ENCODE assay signal across 1 cellular context in the genomic region with DNA sequence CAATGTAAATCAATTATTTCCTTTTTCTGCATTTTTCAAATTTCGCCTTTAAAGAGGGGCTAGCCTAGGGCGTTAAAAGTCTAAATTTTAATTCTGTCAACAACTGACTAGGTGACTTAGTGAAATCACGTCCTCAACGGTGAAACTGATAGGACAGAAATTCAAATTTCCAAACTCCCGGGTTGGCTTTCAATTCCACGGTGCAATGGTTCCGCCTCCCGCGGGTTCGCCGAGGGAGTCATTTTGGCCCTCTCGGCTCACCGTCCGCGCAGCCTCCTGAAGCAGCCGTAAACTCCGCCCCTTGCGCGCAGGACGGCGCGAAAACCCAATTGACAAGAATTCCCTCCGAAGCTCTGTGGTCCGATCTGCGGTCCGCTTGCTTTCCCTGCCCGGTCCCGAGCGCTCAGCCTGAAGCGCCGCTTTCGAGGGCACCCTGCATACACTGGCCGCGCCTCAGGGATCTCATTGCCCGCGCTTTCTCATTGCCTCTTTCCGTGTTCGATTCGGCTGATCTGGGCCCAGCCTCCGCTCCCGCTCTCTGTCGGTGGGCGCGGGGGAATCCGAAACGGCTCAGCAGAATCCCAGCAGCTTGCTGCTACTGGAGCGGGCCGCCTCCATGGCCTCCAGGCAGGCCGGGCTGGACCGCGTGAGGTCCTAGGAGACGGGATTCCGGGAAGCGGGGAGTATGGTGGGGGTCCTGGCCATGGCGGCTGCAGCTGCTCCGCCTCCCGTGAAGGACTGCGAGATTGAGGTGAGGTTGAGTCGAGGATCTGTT.
TF ChIP-seq lines count a peak whose summit lies in the region.

Gene ATAD5, plus strand, starts transcription at position 304 of the 775 bp plus-strand sequence. Its CDS starts 382 bp downstream, at position 686.

TF ChIP-seq in HepG2, 621 proteins besides CTCF, POLR2A, EP300 and RAD21 (continued from another document and continues in another):
- TF ChIP-seq, protein P1, sequence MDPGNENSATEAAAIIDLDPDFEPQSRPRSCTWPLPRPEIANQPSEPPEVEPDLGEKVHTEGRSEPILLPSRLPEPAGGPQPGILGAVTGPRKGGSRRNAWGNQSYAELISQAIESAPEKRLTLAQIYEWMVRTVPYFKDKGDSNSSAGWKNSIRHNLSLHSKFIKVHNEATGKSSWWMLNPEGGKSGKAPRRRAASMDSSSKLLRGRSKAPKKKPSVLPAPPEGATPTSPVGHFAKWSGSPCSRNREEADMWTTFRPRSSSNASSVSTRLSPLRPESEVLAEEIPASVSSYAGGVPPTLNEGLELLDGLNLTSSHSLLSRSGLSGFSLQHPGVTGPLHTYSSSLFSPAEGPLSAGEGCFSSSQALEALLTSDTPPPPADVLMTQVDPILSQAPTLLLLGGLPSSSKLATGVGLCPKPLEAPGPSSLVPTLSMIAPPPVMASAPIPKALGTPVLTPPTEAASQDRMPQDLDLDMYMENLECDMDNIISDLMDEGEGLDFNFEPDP (CRISPR knock-in tag; conservative IDR thresholded peaks at IDR 0.05) = no peak
- TF ChIP-seq MBD4 (IDR thresholded peaks at IDR 0.05; ENCODE audit: borderline replicate concordance, low read length) = no peak
- TF ChIP-seq, protein P2, sequence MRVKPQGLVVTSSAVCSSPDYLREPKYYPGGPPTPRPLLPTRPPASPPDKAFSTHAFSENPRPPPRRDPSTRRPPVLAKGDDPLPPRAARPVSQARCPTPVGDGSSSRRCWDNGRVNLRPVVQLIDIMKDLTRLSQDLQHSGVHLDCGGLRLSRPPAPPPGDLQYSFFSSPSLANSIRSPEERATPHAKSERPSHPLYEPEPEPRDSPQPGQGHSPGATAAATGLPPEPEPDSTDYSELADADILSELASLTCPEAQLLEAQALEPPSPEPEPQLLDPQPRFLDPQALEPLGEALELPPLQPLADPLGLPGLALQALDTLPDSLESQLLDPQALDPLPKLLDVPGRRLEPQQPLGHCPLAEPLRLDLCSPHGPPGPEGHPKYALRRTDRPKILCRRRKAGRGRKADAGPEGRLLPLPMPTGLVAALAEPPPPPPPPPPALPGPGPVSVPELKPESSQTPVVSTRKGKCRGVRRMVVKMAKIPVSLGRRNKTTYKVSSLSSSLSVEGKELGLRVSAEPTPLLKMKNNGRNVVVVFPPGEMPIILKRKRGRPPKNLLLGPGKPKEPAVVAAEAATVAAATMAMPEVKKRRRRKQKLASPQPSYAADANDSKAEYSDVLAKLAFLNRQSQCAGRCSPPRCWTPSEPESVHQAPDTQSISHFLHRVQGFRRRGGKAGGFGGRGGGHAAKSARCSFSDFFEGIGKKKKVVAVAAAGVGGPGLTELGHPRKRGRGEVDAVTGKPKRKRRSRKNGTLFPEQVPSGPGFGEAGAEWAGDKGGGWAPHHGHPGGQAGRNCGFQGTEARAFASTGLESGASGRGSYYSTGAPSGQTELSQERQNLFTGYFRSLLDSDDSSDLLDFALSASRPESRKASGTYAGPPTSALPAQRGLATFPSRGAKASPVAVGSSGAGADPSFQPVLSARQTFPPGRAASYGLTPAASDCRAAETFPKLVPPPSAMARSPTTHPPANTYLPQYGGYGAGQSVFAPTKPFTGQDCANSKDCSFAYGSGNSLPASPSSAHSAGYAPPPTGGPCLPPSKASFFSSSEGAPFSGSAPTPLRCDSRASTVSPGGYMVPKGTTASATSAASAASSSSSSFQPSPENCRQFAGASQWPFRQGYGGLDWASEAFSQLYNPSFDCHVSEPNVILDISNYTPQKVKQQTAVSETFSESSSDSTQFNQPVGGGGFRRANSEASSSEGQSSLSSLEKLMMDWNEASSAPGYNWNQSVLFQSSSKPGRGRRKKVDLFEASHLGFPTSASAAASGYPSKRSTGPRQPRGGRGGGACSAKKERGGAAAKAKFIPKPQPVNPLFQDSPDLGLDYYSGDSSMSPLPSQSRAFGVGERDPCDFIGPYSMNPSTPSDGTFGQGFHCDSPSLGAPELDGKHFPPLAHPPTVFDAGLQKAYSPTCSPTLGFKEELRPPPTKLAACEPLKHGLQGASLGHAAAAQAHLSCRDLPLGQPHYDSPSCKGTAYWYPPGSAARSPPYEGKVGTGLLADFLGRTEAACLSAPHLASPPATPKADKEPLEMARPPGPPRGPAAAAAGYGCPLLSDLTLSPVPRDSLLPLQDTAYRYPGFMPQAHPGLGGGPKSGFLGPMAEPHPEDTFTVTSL (CRISPR knock-in tag; IDR thresholded peaks at IDR 0.05; ENCODE audit: borderline replicate concordance) = no peak
- peak in 1 of 2 experiments; percentile 93; a peak in 2 of 4 replicates for TF ChIP-seq KLF16 (CRISPR knock-in tag; IDR thresholded peaks at IDR 0.05)
- TF ChIP-seq MAFG (CRISPR knock-in tag; IDR thresholded peaks at IDR 0.05) = no peak
- TF ChIP-seq, protein P3, sequence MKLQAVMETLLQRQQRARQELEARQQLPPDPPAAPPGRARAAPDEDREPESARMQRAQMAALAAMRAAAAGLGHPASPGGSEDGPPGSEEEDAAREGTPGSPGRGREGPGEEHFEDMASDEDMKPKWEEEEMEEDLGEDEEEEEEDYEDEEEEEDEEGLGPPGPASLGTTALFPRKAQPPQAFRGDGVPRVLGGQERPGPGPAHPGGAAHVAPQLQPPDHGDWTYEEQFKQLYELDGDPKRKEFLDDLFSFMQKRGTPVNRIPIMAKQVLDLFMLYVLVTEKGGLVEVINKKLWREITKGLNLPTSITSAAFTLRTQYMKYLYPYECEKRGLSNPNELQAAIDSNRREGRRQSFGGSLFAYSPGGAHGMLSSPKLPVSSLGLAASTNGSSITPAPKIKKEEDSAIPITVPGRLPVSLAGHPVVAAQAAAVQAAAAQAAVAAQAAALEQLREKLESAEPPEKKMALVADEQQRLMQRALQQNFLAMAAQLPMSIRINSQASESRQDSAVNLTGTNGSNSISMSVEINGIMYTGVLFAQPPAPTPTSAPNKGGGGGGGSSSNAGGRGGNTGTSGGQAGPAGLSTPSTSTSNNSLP (IDR thresholded peaks at IDR 0.05; ENCODE audit: low read depth, low read length) = peak; percentile 33; the same call in 1 of the 2 replicates
- TF ChIP-seq ZNF589 (CRISPR knock-in tag; conservative IDR thresholded peaks at IDR 0.05) = peak; percentile 78
- no peak; the same call in 1 of the 2 replicates for TF ChIP-seq ZNF136 (CRISPR knock-in tag; IDR thresholded peaks at IDR 0.05; ENCODE audit: low read depth)
- TF ChIP-seq ZNF629 (CRISPR knock-in tag; conservative IDR thresholded peaks at IDR 0.05) = no peak
- TF ChIP-seq TOE1 (CRISPR knock-in tag; IDR thresholded peaks at IDR 0.05) = no peak; the same call in 1 of the 2 replicates
- TF ChIP-seq, protein P4, sequence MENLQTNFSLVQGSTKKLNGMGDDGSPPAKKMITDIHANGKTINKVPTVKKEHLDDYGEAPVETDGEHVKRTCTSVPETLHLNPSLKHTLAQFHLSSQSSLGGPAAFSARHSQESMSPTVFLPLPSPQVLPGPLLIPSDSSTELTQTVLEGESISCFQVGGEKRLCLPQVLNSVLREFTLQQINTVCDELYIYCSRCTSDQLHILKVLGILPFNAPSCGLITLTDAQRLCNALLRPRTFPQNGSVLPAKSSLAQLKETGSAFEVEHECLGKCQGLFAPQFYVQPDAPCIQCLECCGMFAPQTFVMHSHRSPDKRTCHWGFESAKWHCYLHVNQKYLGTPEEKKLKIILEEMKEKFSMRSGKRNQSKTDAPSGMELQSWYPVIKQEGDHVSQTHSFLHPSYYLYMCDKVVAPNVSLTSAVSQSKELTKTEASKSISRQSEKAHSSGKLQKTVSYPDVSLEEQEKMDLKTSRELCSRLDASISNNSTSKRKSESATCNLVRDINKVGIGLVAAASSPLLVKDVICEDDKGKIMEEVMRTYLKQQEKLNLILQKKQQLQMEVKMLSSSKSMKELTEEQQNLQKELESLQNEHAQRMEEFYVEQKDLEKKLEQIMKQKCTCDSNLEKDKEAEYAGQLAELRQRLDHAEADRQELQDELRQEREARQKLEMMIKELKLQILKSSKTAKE (CRISPR knock-in tag; IDR thresholded peaks at IDR 0.05; ENCODE audit: borderline replicate concordance) = no peak
- TF ChIP-seq CHD4 (IDR thresholded peaks at IDR 0.05; ENCODE audit: borderline replicate concordance, low read length) = no peak
- no peak; the same call in 1 of the 2 replicates for TF ChIP-seq ZNF143 (CRISPR knock-in tag; IDR thresholded peaks at IDR 0.05)
- no peak; the same call in 1 of the 2 replicates for TF ChIP-seq RFXANK (CRISPR knock-in tag; IDR thresholded peaks at IDR 0.05)
- TF ChIP-seq ZNF883 (CRISPR knock-in tag; IDR thresholded peaks at IDR 0.05; ENCODE audit: not compliant biosample characterization) = peak; percentile 60
- no peak for TF ChIP-seq ZKSCAN1 (IDR thresholded peaks at IDR 0.05; ENCODE audit: low read length)
- no peak for TF ChIP-seq PRPF4 (IDR thresholded peaks at IDR 0.05; ENCODE audit: low read depth, low read length, poor library complexity, severe bottlenecking)
- peak; percentile 89 for TF ChIP-seq ZC3H13 (CRISPR knock-in tag; IDR thresholded peaks at IDR 0.05)
- TF ChIP-seq HES4 (CRISPR knock-in tag; IDR thresholded peaks at IDR 0.05; ENCODE audit: borderline replicate concordance) = no peak
- peak; percentile 62 for TF ChIP-seq ZNF747 (CRISPR knock-in tag; IDR thresholded peaks at IDR 0.05; ENCODE audit: borderline replicate concordance)
- peak; percentile 51 for TF ChIP-seq PAXIP1 (CRISPR knock-in tag; conservative IDR thresholded peaks at IDR 0.05)
- TF ChIP-seq, protein P5, sequence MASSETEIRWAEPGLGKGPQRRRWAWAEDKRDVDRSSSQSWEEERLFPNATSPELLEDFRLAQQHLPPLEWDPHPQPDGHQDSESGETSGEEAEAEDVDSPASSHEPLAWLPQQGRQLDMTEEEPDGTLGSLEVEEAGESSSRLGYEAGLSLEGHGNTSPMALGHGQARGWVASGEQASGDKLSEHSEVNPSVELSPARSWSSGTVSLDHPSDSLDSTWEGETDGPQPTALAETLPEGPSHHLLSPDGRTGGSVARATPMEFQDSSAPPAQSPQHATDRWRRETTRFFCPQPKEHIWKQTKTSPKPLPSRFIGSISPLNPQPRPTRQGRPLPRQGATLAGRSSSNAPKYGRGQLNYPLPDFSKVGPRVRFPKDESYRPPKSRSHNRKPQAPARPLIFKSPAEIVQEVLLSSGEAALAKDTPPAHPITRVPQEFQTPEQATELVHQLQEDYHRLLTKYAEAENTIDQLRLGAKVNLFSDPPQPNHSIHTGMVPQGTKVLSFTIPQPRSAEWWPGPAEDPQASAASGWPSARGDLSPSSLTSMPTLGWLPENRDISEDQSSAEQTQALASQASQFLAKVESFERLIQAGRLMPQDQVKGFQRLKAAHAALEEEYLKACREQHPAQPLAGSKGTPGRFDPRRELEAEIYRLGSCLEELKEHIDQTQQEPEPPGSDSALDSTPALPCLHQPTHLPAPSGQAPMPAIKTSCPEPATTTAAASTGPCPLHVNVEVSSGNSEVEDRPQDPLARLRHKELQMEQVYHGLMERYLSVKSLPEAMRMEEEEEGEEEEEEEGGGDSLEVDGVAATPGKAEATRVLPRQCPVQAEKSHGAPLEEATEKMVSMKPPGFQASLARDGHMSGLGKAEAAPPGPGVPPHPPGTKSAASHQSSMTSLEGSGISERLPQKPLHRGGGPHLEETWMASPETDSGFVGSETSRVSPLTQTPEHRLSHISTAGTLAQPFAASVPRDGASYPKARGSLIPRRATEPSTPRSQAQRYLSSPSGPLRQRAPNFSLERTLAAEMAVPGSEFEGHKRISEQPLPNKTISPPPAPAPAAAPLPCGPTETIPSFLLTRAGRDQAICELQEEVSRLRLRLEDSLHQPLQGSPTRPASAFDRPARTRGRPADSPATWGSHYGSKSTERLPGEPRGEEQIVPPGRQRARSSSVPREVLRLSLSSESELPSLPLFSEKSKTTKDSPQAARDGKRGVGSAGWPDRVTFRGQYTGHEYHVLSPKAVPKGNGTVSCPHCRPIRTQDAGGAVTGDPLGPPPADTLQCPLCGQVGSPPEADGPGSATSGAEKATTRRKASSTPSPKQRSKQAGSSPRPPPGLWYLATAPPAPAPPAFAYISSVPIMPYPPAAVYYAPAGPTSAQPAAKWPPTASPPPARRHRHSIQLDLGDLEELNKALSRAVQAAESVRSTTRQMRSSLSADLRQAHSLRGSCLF (CRISPR knock-in tag; IDR thresholded peaks at IDR 0.05; ENCODE audit: borderline replicate concordance) = peak; percentile 76; the same call in 1 of the 2 replicates
- no peak for TF ChIP-seq NR3C1 (CRISPR knock-in tag; IDR thresholded peaks at IDR 0.05)
